ENCODE assay signal across 15 cellular contexts in genomic region chr19:47390533-47391488, GRCh38. TPM values are rescaled to one million over a fixed set of nuclear protein-coding genes. Genes with fewer than 3 reads are reported as not detected.
DNase-seq lines count a peak whose midpoint lies in the region; ATAC-seq and TF ChIP-seq lines count a peak whose summit lies in the region.
"Had no signal": no experiment of that assay in that cellular context is flagged by ENCODE, and none has a peak within 500 bp of the region (broad histone marks: within the 10 kb centered on the region; RNA-seq: fewer than 3 reads in every experiment).

No MANE protein-coding gene starts in this region.

- H3K36me3 Mint-ChIP-seq in endothelial cell (ENCODE audit: low read depth, unreplicated experiment) (peaks cover 6% of the 10 kb centered on the region), type B pancreatic cell (no peaks in the 10 kb centered on the region)
- H3K36me3 Mint-ChIP-seq: activated naive CD4-positive, alpha-beta T cell treated with anti-CD3 and anti-CD28 coated beads, Interleukin-2, amount 50 U/mL, for 24 hours; CD8-positive, alpha-beta T cell had no signal

- H3K9me3 Mint-ChIP-seq in endothelial cell (ENCODE audit: unreplicated experiment) = no peaks in the 10 kb centered on the region
- no peaks in the 10 kb centered on the region for H3K9me3 Mint-ChIP-seq in type B pancreatic cell
- H3K9me3 Mint-ChIP-seq: activated naive CD4-positive, alpha-beta T cell treated with anti-CD3 and anti-CD28 coated beads, Interleukin-2, amount 50 U/mL, for 24 hours; CD8-positive, alpha-beta T cell had no signal

- H3K4me1 ChIP-seq in SK-N-SH (ENCODE audit: control insufficient read depth in 1 of 2, insufficient read depth in 2 of 2, low read depth in 1 of 2, low read length in 1 of 2) = no peaks in the 10 kb centered on the region
- H3K4me1 ChIP-seq in mesenchymal stem cell (ENCODE audit: control insufficient read depth, insufficient read depth, low read depth, low read length) = peaks cover 2% of the 10 kb centered on the region
- H3K4me1 ChIP-seq: body of pancreas, pancreas, vagina had no signal

- no peak overlapping the region for H3K4ac ChIP-seq in mesenchymal stem cell (ENCODE audit: low read depth in 1 of 2, low read length in 2 of 2)

- no peak overlapping the region for H3K14ac ChIP-seq in mesenchymal stem cell (ENCODE audit: low read length in 2 of 2)

- H4K8ac ChIP-seq in mesenchymal stem cell (ENCODE audit: low read length) = no peak overlapping the region

- no peak overlapping the region for H2AFZ ChIP-seq in SK-N-SH (ENCODE audit: low read depth)
- H2AFZ ChIP-seq in mesenchymal stem cell (ENCODE audit: low read depth, low read length) = no peak overlapping the region

- H4K91ac ChIP-seq in mesenchymal stem cell (ENCODE audit: low read length) = no peak overlapping the region

- H4K20me1 ChIP-seq in SK-N-SH (ENCODE audit: insufficient read depth) = no peaks in the 10 kb centered on the region

- no peak overlapping the region for H3K4me2 ChIP-seq in SK-N-SH
- H3K4me2 ChIP-seq in mesenchymal stem cell (ENCODE audit: low read length, poor library complexity, severe bottlenecking) = no peak overlapping the region

- no peak overlapping the region for H2BK120ac ChIP-seq in mesenchymal stem cell (ENCODE audit: low read depth, low read length)

- H3K79me1 ChIP-seq in mesenchymal stem cell (replicated peaks; ENCODE audit: low read length, poor library complexity, severe bottlenecking) = no peaks in the 10 kb centered on the region

- H3K27ac Mint-ChIP-seq in endothelial cell (ENCODE audit: unreplicated experiment) (peak overlapping the region; percentile 31), type B pancreatic cell (peak overlapping the region; percentile 65)
- H3K27ac Mint-ChIP-seq: CD8-positive, alpha-beta T cell had no signal

- H2BK5ac ChIP-seq in mesenchymal stem cell (ENCODE audit: low read depth, low read length, poor library complexity, severe bottlenecking) = no peak overlapping the region

- no peak for DNase-seq in SK-N-SH
- DNase-seq in NCI-H446 (lab: John Stamatoyannopoulos, UW) = peak; percentile 10 to 40
- DNase-seq in endothelial cell (ENCODE audit: low spot score) = no peak
- no peak for DNase-seq in type B pancreatic cell (ENCODE audit: extremely low spot score, unreplicated experiment)
- DNase-seq in central memory CD4-positive, alpha-beta T cell = no peak
- DNase-seq in globus pallidus (ENCODE audit: low spot score) = no peak
- DNase-seq in mesenchymal stem cell = no peak

- ATAC-seq in SK-N-SH treated with all-trans-retinoic acid at 6 μM for 48 hours = peak; percentile 32; the same call in 2 of the 3 replicates

- H3K4me1 Mint-ChIP-seq in endothelial cell (ENCODE audit: unreplicated experiment) (peaks cover 4% of the 10 kb centered on the region), type B pancreatic cell (ENCODE audit: unreplicated experiment) (no peaks in the 10 kb centered on the region)
- H3K4me1 Mint-ChIP-seq: activated naive CD4-positive, alpha-beta T cell treated with anti-CD3 and anti-CD28 coated beads, Interleukin-2, amount 50 U/mL, for 24 hours had no signal

- no peaks in the 10 kb centered on the region for H3K36me3 ChIP-seq in SK-N-SH (replicated peaks in 1 of 2; ENCODE audit: control insufficient read depth in 1 of 2, insufficient read depth in 2 of 2, low read length in 1 of 2)
- H3K36me3 ChIP-seq in mesenchymal stem cell (ENCODE audit: control insufficient read depth in 1 of 2, insufficient read depth in 2 of 2, low read depth in 1 of 2, low read length in 2 of 2) = no peaks in the 10 kb centered on the region
- H3K36me3 ChIP-seq: pancreas, vagina had no signal

- H3K27ac ChIP-seq in SK-N-SH (ENCODE audit: low read depth in 2 of 2, low read length in 1 of 2) (no peak overlapping the region), mesenchymal stem cell (ENCODE audit: low read length, poor library complexity, severe bottlenecking) (no peak overlapping the region)
- H3K27ac ChIP-seq: body of pancreas, coronary artery, pancreas, vagina had no signal

- H3K9ac ChIP-seq in SK-N-SH (no peak overlapping the region), mesenchymal stem cell (ENCODE audit: low read length) (no peak overlapping the region)

- H3K18ac ChIP-seq in mesenchymal stem cell (ENCODE audit: low read depth in 1 of 2, low read length in 2 of 2) = no peak overlapping the region

- TF ChIP-seq CTCF in SK-N-SH (IDR thresholded peaks at IDR 0.05) (no peak), endothelial cell (IDR thresholded peaks at IDR 0.05; ENCODE audit: unreplicated experiment) (no peak), type B pancreatic cell (conservative IDR thresholded peaks at IDR 0.05) (no peak)

- H2BK12ac ChIP-seq in mesenchymal stem cell (ENCODE audit: low read length in 2 of 2) = no peak overlapping the region

- H3K79me2 ChIP-seq in SK-N-SH (ENCODE audit: insufficient read depth) = no peaks in the 10 kb centered on the region

- POLR2A ChIA-PET in SK-N-SH (lab: Yijun Ruan, JAX) = no interaction called here

- TF ChIP-seq RAD21 in SK-N-SH (IDR thresholded peaks at IDR 0.05; ENCODE audit: low read length) = no peak

- CTCF ChIA-PET in SK-N-SH (lab: Yijun Ruan, JAX) = interaction anchor here (0.6 to 5.1 kb wide), 53 partner anchors 8 to 806 kb away, joined by 3 to 108 read pairs (median 5); partner anchors contain the start of genes DHX34, MEIS3 and NPAS1

- H3K4me3 Mint-ChIP-seq in endothelial cell (ENCODE audit: unreplicated experiment) (no peak overlapping the region), type B pancreatic cell (no peak overlapping the region)
- H3K4me3 Mint-ChIP-seq: activated naive CD4-positive, alpha-beta T cell treated with anti-CD3 and anti-CD28 coated beads, Interleukin-2, amount 50 U/mL, for 24 hours; CD8-positive, alpha-beta T cell had no signal

- no peak for TF ChIP-seq EP300 in SK-N-SH (IDR thresholded peaks at IDR 0.05; ENCODE audit: borderline replicate concordance in 1 of 2, low read depth in 1 of 2, low read length in 1 of 2)

- no peak overlapping the region for H2AK5ac ChIP-seq in mesenchymal stem cell (ENCODE audit: low read length, severe bottlenecking)

- no peaks in the 10 kb centered on the region for H3K9me2 ChIP-seq in SK-N-SH

- peaks cover 13% of the 10 kb centered on the region for H3K27me3 Mint-ChIP-seq in endothelial cell (ENCODE audit: unreplicated experiment)
- H3K27me3 Mint-ChIP-seq in type B pancreatic cell = peaks cover 35% of the 10 kb centered on the region

- no peak overlapping the region; a peak in 1 of 4 replicates for H3K4me3 ChIP-seq in SK-N-SH (ENCODE audit: low read depth in 2 of 2, low read length in 1 of 2)
- H3K4me3 ChIP-seq in mesenchymal stem cell (ENCODE audit: insufficient read depth in 1 of 2, low read depth in 1 of 2, low read length in 2 of 2) = no peak overlapping the region
- H3K4me3 ChIP-seq: body of pancreas, coronary artery, pancreas, vagina had no signal

- 69% methylated on average over 20 of the region's 20 CpGs for WGBS in SK-N-SH (ENCODE audit: low lambda C conversion rate)
- WGBS in mesenchymal stem cell = 85% methylated on average over 16 of the region's 20 CpGs

- no peaks in the 10 kb centered on the region for H3F3A ChIP-seq in SK-N-SH (replicated peaks; ENCODE audit: insufficient read depth)

- no peak overlapping the region for H3K23ac ChIP-seq in mesenchymal stem cell (ENCODE audit: low read length in 2 of 2)

- H3K9me3 ChIP-seq in SK-N-SH (no peaks in the 10 kb centered on the region), mesenchymal stem cell (ENCODE audit: control insufficient read depth, low read length) (no peaks in the 10 kb centered on the region)
- H3K9me3 ChIP-seq: body of pancreas, pancreas, vagina had no signal

- H3K27me3 ChIP-seq in SK-N-SH (ENCODE audit: insufficient read depth) = no peaks in the 10 kb centered on the region
- peaks cover 5 to 10% of the 10 kb centered on the region in 2 experiments for H3K27me3 ChIP-seq in mesenchymal stem cell (ENCODE audit: control insufficient read depth in 1 of 2, insufficient read depth in 1 of 2, low read length in 2 of 2)
- H3K27me3 ChIP-seq: body of pancreas, pancreas, vagina had no signal

- no peak overlapping the region for H2BK15ac ChIP-seq in mesenchymal stem cell (ENCODE audit: low read depth, poor library complexity, severe bottlenecking)

TF ChIP-seq in SK-N-SH treated with all-trans-retinoic acid at 6 μM for 48 hours, 23 proteins besides CTCF, POLR2A, EP300 and RAD21 (continues in another document):
- TF ChIP-seq SNAI2 (CRISPR knock-in tag; IDR thresholded peaks at IDR 0.05) = no peak
- TF ChIP-seq ZNF8 (CRISPR knock-in tag; IDR thresholded peaks at IDR 0.05) = no peak
- no peak for TF ChIP-seq ESRRG (CRISPR knock-in tag; IDR thresholded peaks at IDR 0.05)
- TF ChIP-seq ZC3H10 (CRISPR knock-in tag; IDR thresholded peaks at IDR 0.05) = no peak
- no peak for TF ChIP-seq BACH2 (CRISPR knock-in tag; IDR thresholded peaks at IDR 0.05; ENCODE audit: borderline replicate concordance)
- no peak for TF ChIP-seq ISL1 (CRISPR knock-in tag; IDR thresholded peaks at IDR 0.05)

RNA-seq across cellular contexts. Expression of gene MEIS3, which starts 28.5 kb away (rescaled TPM):
- 61.0 and 69.8 TPM in 2 replicates for polyA plus RNA-seq in SK-N-SH (2012; rRNA removed)
- 34.6 and 50.3 TPM in 2 replicates for polyA plus RNA-seq in SK-N-SH (2012; cell fraction: cytosol; rRNA removed)
- polyA plus RNA-seq in SK-N-SH (2012; cell fraction: nucleus; rRNA removed) = 160 and 191 TPM in 2 replicates
- total RNA-seq in endothelial cell (ENCODE audit: unreplicated experiment) = 2.7 TPM
- 29.2 and 43.2 TPM in 2 replicates for total RNA-seq in type B pancreatic cell (ENCODE audit: low replicate concordance)
- 44.6 TPM for polyA plus RNA-seq in mesenchymal stem cell (2013, experiment 1 of 2)
- polyA plus RNA-seq in mesenchymal stem cell (2013, experiment 2 of 2) = 40.4 TPM
- total RNA-seq: CD8-positive, alpha-beta T cell had no signal

RNA-seq across cellular contexts. Expression of gene DHX34, which starts 41.7 kb away (rescaled TPM):
- polyA plus RNA-seq in SK-N-SH (2012; rRNA removed) = 14.8 and 16.4 TPM in 2 replicates
- 5.0 and 8.5 TPM in 2 replicates for polyA plus RNA-seq in SK-N-SH (2012; cell fraction: cytosol; rRNA removed)
- 72.7 and 84.6 TPM in 2 replicates for polyA plus RNA-seq in SK-N-SH (2012; cell fraction: nucleus; rRNA removed)
- total RNA-seq in endothelial cell (ENCODE audit: unreplicated experiment) = 19.4 TPM
- total RNA-seq in type B pancreatic cell (ENCODE audit: low replicate concordance) = 24.5 and 32.9 TPM in 2 replicates
- polyA plus RNA-seq in mesenchymal stem cell (2013, experiment 1 of 2) = 5.8 TPM
- 5.7 TPM for polyA plus RNA-seq in mesenchymal stem cell (2013, experiment 2 of 2)

RNA-seq across cellular contexts. Expression of gene C5AR2, which starts 58.8 kb away (rescaled TPM):
- polyA plus RNA-seq in SK-N-SH (2012; rRNA removed) = 0.02 TPM in 1 of 2 replicates, not detected in the other
- polyA plus RNA-seq in SK-N-SH (2012; cell fraction: cytosol; rRNA removed) = 0.01 TPM in 1 of 2 replicates, not detected in the other
- polyA plus RNA-seq in SK-N-SH (2012; cell fraction: nucleus; rRNA removed) = 0.05 TPM in 1 of 2 replicates, not detected in the other
- total RNA-seq in endothelial cell (ENCODE audit: unreplicated experiment) (0.59 TPM), type B pancreatic cell (ENCODE audit: low replicate concordance) (0.07 TPM in 1 of 2 replicates, not detected in the other)
- not detected for polyA plus RNA-seq in mesenchymal stem cell (2013, experiment 1 of 2)
- polyA plus RNA-seq in mesenchymal stem cell (2013, experiment 2 of 2) = not detected
- total RNA-seq: CD8-positive, alpha-beta T cell; LHCN-M2 had no signal

Comparison
In these comparisons a context has a peak if more than half of its experiments do, and no peak if none do; other contexts are left out.
1. DNase-seq: peak in NCI-H446 (2 of 2); none in SK-N-SH (single experiment), endothelial cell (single experiment), type B pancreatic cell (single experiment), central memory CD4-positive, alpha-beta T cell (single experiment), globus pallidus (single experiment) and mesenchymal stem cell (single experiment).